Comparison of ENCODE assay signal across 19 cellular contexts in the genomic region with DNA sequence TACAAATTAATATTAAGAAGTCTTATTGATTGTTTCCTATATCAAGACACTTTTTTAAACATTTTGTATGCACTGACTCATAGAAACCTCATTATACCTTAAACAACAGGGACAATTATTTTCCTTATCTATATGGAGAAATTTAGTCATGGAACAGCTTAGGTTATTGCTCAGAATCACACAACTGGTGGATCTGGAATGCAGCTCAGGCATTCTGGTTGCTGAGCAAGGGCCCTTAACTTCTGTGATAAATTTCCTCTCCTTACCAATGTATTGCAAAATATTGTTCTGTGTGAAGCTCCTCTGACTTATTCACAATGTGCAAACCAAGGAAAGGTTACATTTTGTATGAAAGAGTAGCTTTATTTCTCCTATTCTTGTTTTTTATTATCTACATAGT.
"Had no signal": no experiment of that assay in that cellular context is flagged by ENCODE, and none has a peak within 500 bp of the region (broad histone marks: within the 10 kb centered on the region; RNA-seq: fewer than 3 reads in every experiment).

No MANE protein-coding gene starts in this region.

- ATAC-seq: activated CD8-positive, alpha-beta T cell treated with anti-CD3 and anti-CD28 coated beads, Interleukin-2, amount 10 ng/mL, durations not matched to agents 7 days and 5 days; activated naive CD4-positive, alpha-beta T cell treated with anti-CD3 and anti-CD28 coated beads, Interleukin-2, amount 50 U/mL, for 72 hours; gastroesophageal sphincter; left cardiac atrium; right lobe of liver; stimulated activated effector memory CD8-positive, alpha-beta T cell treated with anti-CD3 and anti-CD28 coated beads, Interleukin-12 subunit alpha, Interleukin-12 subunit beta, amount 100 ng/mL, for 72 hours had no signal

- H3K36me3 ChIP-seq: breast epithelium, gastroesophageal sphincter, right lobe of liver, stomach, transverse colon had no signal

- H3K4me3 ChIP-seq: breast epithelium, gastroesophageal sphincter, right lobe of liver, stomach, transverse colon had no signal

- H3K27me3 ChIP-seq: breast epithelium, gastroesophageal sphincter, right lobe of liver, stomach, transverse colon had no signal

- H3K27ac ChIP-seq: breast epithelium, gastroesophageal sphincter, right lobe of liver, stomach, transverse colon had no signal

- H3K9me3 ChIP-seq: breast epithelium, gastroesophageal sphincter, right lobe of liver, stomach, transverse colon had no signal

- H3K4me1 ChIP-seq: breast epithelium, gastroesophageal sphincter, right lobe of liver, stomach, transverse colon had no signal

- DNase-seq: activated CD4-positive, alpha-beta T cell treated with anti-CD3 and anti-CD28 coated beads for 1 hour; activated CD4-positive, alpha-beta T cell treated with anti-CD3 and anti-CD28 coated beads, Interleukin-2, amount 50 U/mL, for 1 hour; activated CD8-positive, alpha-beta T cell treated with anti-CD3 and anti-CD28 coated beads, Interleukin-2, amount 10 ng/mL, durations not matched to agents 7 days and 5 days; activated gamma-delta T cell treated with Interleukin-2 at 50 U/mL for 16 hours; effector CD4-positive, alpha-beta T cell; head of caudate nucleus; hypothalamus; left cardiac atrium; occipital lobe; right lobe of liver; small intestine; stimulated activated CD4-positive, alpha-beta T cell treated with anti-CD3 and anti-CD28 coated beads, Interleukin-2, amount 100 ng/mL, for 24 hours; stomach; T-helper 1 cell; transverse colon had no signal
